In the genomic region with DNA sequence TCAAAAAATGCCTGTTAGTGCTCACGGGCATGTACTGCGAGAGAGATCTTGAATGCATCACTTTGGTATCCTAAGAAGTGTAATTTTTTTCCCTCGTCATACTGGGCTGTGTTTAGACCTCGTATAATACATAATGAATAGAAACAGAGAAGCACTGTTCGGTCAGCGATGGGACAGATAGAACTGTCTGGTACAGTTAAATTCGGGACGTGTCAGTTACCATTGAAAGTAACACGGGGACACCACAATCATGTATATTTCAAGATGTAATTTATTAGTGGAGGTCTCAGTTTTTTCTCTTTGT, we compare ENCODE assay signal across 8 cellular contexts. TPM values are rescaled to one million over a fixed set of nuclear protein-coding genes. Genes with fewer than 3 reads are reported as not detected.
DNase-seq lines count a peak whose midpoint lies in the region; ATAC-seq and TF ChIP-seq lines count a peak whose summit lies in the region.

No MANE protein-coding gene starts in this region.

- in situ Hi-C loops in brain microvascular endothelial cell (cut with HindIII; ENCODE audit: low pct_ligation_motif_present, low sequenced_read_pairs), result no loop called here

- H3K56ac ChIP-seq in mesendoderm (ENCODE audit: low read length), result peak overlapping the region; percentile 97

- no peak overlapping the region for H3K23ac ChIP-seq in mesendoderm (ENCODE audit: low read length)

- ATAC-seq in aorta (ENCODE audit: low FRiP score) (no peak), HG02885 (IDR thresholded peaks at IDR 0.05; ENCODE audit: poor library complexity, unreplicated experiment) (no peak), HG02852 (IDR thresholded peaks at IDR 0.05; ENCODE audit: unreplicated experiment) (no peak)

- H3K27me3 ChIP-seq in brain microvascular endothelial cell (replicated peaks) (no peaks in the 10 kb centered on the region), mesendoderm (ENCODE audit: insufficient read depth, low read length, poor library complexity) (no peaks in the 10 kb centered on the region), aorta (ENCODE audit: control insufficient read depth in 1 of 2, insufficient read depth in 2 of 2, low read length in 1 of 2) (no peaks in the 10 kb centered on the region)

- WGBS in mesendoderm (ENCODE audit: extremely low coverage, insufficient coverage, low lambda C conversion rate), result no CpG with 5 or more reads among the region's 9 CpGs
- 22 to 28% methylated on average over 9 of the region's 9 CpGs for WGBS in aorta, 2 donors

- no peak overlapping the region for H3K18ac ChIP-seq in mesendoderm (ENCODE audit: low read length)

- peak; percentile 24 for DNase-seq in HT-29 (ENCODE audit: low spot score)
- DNase-seq in brain microvascular endothelial cell, result no peak
- DNase-seq in mesendoderm, result no peak
- no peak for DNase-seq in aorta
- DNase-seq in occipital lobe (lab: John Stamatoyannopoulos, UW), result no peak

- H3K4ac ChIP-seq in mesendoderm (ENCODE audit: low read depth, low read length), result no peak overlapping the region

- no peaks in the 10 kb centered on the region for H3K36me3 ChIP-seq in brain microvascular endothelial cell (replicated peaks)
- no peaks in the 10 kb centered on the region for H3K36me3 ChIP-seq in mesendoderm (ENCODE audit: control insufficient read depth, insufficient read depth, low read length)
- H3K36me3 ChIP-seq in aorta (ENCODE audit: control insufficient read depth in 1 of 2, insufficient read depth in 2 of 2, low read length in 1 of 2), result no peaks in the 10 kb centered on the region

- TF ChIP-seq CTCF in 22Rv1 (IDR thresholded peaks at IDR 0.05), result no peak
- no peak for TF ChIP-seq CTCF in brain microvascular endothelial cell (IDR thresholded peaks at IDR 0.05; ENCODE audit: low read depth, low read length, missing control alignments)

- H3K27ac ChIP-seq in 22Rv1 (peak overlapping the region; percentile 78), brain microvascular endothelial cell (no peak overlapping the region), mesendoderm (ENCODE audit: low read depth, low read length) (peak overlapping the region; percentile 63), aorta (ENCODE audit: low read depth in 1 of 2, low read length in 2 of 2) (no peak overlapping the region)

- no peaks in the 10 kb centered on the region for H3K9me3 ChIP-seq in aorta (ENCODE audit: control insufficient read depth, low read length)

- no peak overlapping the region for H2BK5ac ChIP-seq in mesendoderm (ENCODE audit: low read length)

- no peak overlapping the region for H2BK15ac ChIP-seq in mesendoderm (replicated peaks; ENCODE audit: low read depth)

- H3K79me2 ChIP-seq in mesendoderm (ENCODE audit: control insufficient read depth, insufficient read depth, low read length), result peaks cover 45% of the 10 kb centered on the region

- H3K4me3 ChIP-seq in brain microvascular endothelial cell (ENCODE audit: low read depth, low read length) (peak overlapping the region; percentile 87), mesendoderm (ENCODE audit: low read length) (peak overlapping the region; percentile 42), aorta (ENCODE audit: low read length in 2 of 2) (peak overlapping the region; percentile 84 to 86)

- H2AK5ac ChIP-seq in mesendoderm (ENCODE audit: low read length), result no peak overlapping the region

- H2BK120ac ChIP-seq in mesendoderm (ENCODE audit: low read depth, low read length), result no peak overlapping the region

- no peak overlapping the region for H4K8ac ChIP-seq in mesendoderm (ENCODE audit: low read depth, low read length)

- peak overlapping the region; percentile 92 for H3K9ac ChIP-seq in mesendoderm (ENCODE audit: low read length)

- H3K79me1 ChIP-seq in mesendoderm (ENCODE audit: low read length), result peaks cover 6% of the 10 kb centered on the region

- H3K4me1 ChIP-seq in mesendoderm (ENCODE audit: control insufficient read depth, low read depth, low read length), result peaks cover 6% of the 10 kb centered on the region
- no peaks in the 10 kb centered on the region for H3K4me1 ChIP-seq in aorta (ENCODE audit: control insufficient read depth in 1 of 2, insufficient read depth in 2 of 2, low read length in 2 of 2)

- intact Hi-C loops in aorta (cut with DNase I), result loop anchor here (10.0 kb wide), 2 partner anchors 146 to 296 kb away; no protein-coding TSS in a partner anchor

- no peak overlapping the region for H4K5ac ChIP-seq in mesendoderm (ENCODE audit: low read length)

- H3K4me2 ChIP-seq in mesendoderm (ENCODE audit: low read length), result peak overlapping the region; percentile 54

RNA-seq across cellular contexts. Expression of gene PKP4, which starts 1.8 kb away (rescaled TPM):
- 111 and 112 TPM in 2 replicates for total RNA-seq in HT-29 (2014; rRNA removed; shearing (Covaris generic))
- polyA plus RNA-seq in mesendoderm (2013, experiment 1 of 2), result 44.9 TPM
- polyA plus RNA-seq in mesendoderm (2013, experiment 2 of 2), result 49.5 TPM
- 100 to 1,000 TPM in 1 of 2 donors, 10 to 100 TPM in 1; 53.3 to 128 TPM for total RNA-seq in aorta
- 10 to 100 TPM; 17.7 to 34.8 TPM for polyA plus RNA-seq in aorta
- total RNA-seq in occipital lobe, result 112 TPM

RNA-seq across cellular contexts. Expression of gene CCDC148, which starts 2.0 kb away (rescaled TPM):
- total RNA-seq in HT-29 (2014; rRNA removed; shearing (Covaris generic)), result 1.4 and 5.5 TPM in 2 replicates
- polyA plus RNA-seq in mesendoderm (2013, experiment 1 of 2), result 0.48 TPM
- polyA plus RNA-seq in mesendoderm (2013, experiment 2 of 2), result 0.45 TPM
- total RNA-seq in aorta (1 to 10 TPM in 1 of 2 donors, under 1 TPM in 1; 0.52 to 1.6 TPM), occipital lobe (25.7 TPM)
- under 1 TPM in 1 of 2 donors, not detected in 1; 0.41 TPM for polyA plus RNA-seq in aorta

Comparison
In these comparisons a context has a peak if more than half of its experiments do, and no peak if none do; other contexts are left out.
1. H3K27ac ChIP-seq: peak in 22Rv1 (single experiment) and mesendoderm (single experiment); none in brain microvascular endothelial cell (single experiment) and aorta (0 of 2).
2. Peak in every context shown above with its lines, with median percentiles within 50 percentile points of each other: H3K4me3 ChIP-seq.